In the genomic region with DNA sequence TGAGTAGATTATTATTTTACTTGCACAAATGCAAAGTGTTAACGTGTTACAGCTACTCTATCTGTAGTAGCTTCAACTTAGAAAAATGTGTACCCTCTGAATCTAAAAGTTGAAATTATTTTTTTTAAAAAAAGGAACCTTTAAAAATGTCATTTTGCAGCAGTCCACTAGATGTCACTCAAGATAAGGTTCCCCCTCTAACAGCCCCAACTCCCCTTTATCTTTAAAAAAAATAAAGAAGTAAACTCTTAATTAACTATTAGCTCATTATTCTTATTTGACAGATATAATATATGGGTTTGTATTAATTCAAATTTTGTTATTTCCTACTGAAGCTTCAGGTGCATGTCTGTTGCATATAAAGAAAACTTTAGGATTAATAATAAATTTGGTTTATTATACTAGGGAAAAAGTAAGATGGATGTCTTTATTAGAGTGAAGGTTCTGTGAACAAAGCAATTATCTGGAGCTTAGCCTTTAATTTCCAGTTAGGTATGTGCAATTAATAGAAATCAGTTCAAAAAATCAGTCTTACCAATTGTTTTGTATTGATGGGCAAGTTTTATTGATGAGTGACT, we compare ENCODE assay signal across 9 cellular contexts.
DNase-seq lines count a peak whose midpoint lies in the region; ATAC-seq and TF ChIP-seq lines count a peak whose summit lies in the region.
"Had no signal": no experiment of that assay in that cellular context is flagged by ENCODE, and none has a peak within 500 bp of the region (broad histone marks: within the 10 kb centered on the region; RNA-seq: fewer than 3 reads in every experiment).

No MANE protein-coding gene starts in this region.

- H3F3A ChIP-seq in neural cell (ENCODE audit: insufficient read depth, low read length, poor library complexity, severe bottlenecking), result no peaks in the 10 kb centered on the region

- peak; percentile 51 for TF ChIP-seq CTCF in GM06990 (IDR thresholded peaks at IDR 0.05; ENCODE audit: insufficient read depth, low read length, poor library complexity, severe bottlenecking)
- TF ChIP-seq CTCF in LNCAP (IDR thresholded peaks at IDR 0.05), result peak; percentile 62
- TF ChIP-seq CTCF in brain (conservative IDR thresholded peaks at IDR 0.05), result peak; percentile 54 to 66
- peak; percentile 66 for TF ChIP-seq CTCF in neural cell (IDR thresholded peaks at IDR 0.05; ENCODE audit: poor library complexity, severe bottlenecking)

- H3K36me3 ChIP-seq in GM06990 (ENCODE audit: control insufficient read depth, insufficient read depth, low read length) (no peaks in the 10 kb centered on the region), neural cell (ENCODE audit: insufficient read depth, low read length) (no peaks in the 10 kb centered on the region)

- no peaks in the 10 kb centered on the region for H3K4me1 Mint-ChIP-seq in brain
- H3K4me1 Mint-ChIP-seq: stimulated activated naive CD8-positive, alpha-beta T cell treated with anti-CD3 and anti-CD28 coated beads, Interleukin-15, amount 100 ng/mL, for 72 hours had no signal

- no peak for TF ChIP-seq EP300 in neural cell (conservative IDR thresholded peaks at IDR 0.05; ENCODE audit: poor library complexity, severe bottlenecking)

- H3K4me3 ChIP-seq in GM06990 (replicated peaks; ENCODE audit: low read depth, low read length) (no peak overlapping the region), neural cell (ENCODE audit: low read length) (no peak overlapping the region)

- TF ChIP-seq RAD21 in neural cell (conservative IDR thresholded peaks at IDR 0.05), result peak; percentile 63

- no peak overlapping the region for H3K27ac ChIP-seq in neural cell (ENCODE audit: low read length)
- H3K27ac ChIP-seq: parathyroid adenoma had no signal

- no peak overlapping the region for H2AFZ ChIP-seq in neural cell (ENCODE audit: low read depth, low read length)
- H2AFZ ChIP-seq: parathyroid adenoma had no signal

- H3K9me3 Mint-ChIP-seq in brain, result peaks cover 7 to 29% (median 22%) of the 10 kb centered on the region in 5 experiments

- no peak overlapping the region for H3K9ac ChIP-seq in neural cell (ENCODE audit: low read length)
- H3K9ac ChIP-seq: parathyroid adenoma had no signal

- H3K27me3 Mint-ChIP-seq in brain, result peaks cover 3% of the 10 kb centered on the region
- H3K27me3 Mint-ChIP-seq: stimulated activated naive CD8-positive, alpha-beta T cell treated with anti-CD3 and anti-CD28 coated beads, Interleukin-15, amount 100 ng/mL, for 72 hours had no signal

- H3K9me3 ChIP-seq in neural cell (ENCODE audit: low read length), result no peaks in the 10 kb centered on the region

- H4K20me1 ChIP-seq in neural cell (ENCODE audit: insufficient read depth), result no peaks in the 10 kb centered on the region

- ATAC-seq in GM21723 (IDR thresholded peaks at IDR 0.05; ENCODE audit: unreplicated experiment), result no peak
- ATAC-seq: stimulated activated naive CD8-positive, alpha-beta T cell treated with anti-CD3 and anti-CD28 coated beads, Interleukin-15, amount 100 ng/mL, for 72 hours had no signal

- H3K27me3 ChIP-seq in GM06990 (replicated peaks; ENCODE audit: control insufficient read depth, insufficient read depth, low read length), result no peaks in the 10 kb centered on the region
- no peaks in the 10 kb centered on the region for H3K27me3 ChIP-seq in neural cell (ENCODE audit: insufficient read depth, low read depth, low read length)

- no peak for DNase-seq in GM06990 (ENCODE audit: extremely low read depth, insufficient read length)
- no peak for DNase-seq in NCI-H1694 (lab: John Stamatoyannopoulos, UW)
- DNase-seq in ecto neural progenitor cell (ENCODE audit: low spot score), result no peak
- DNase-seq: stimulated activated naive CD8-positive, alpha-beta T cell treated with anti-CD3 and anti-CD28 coated beads, Interleukin-15, amount 100 ng/mL, for 72 hours had no signal

- no peaks in the 10 kb centered on the region for H3K9me2 ChIP-seq in neural cell (ENCODE audit: insufficient read depth, low read length)

- H3K4me3 Mint-ChIP-seq in brain, result no peak overlapping the region
- H3K4me3 Mint-ChIP-seq: stimulated activated naive CD8-positive, alpha-beta T cell treated with anti-CD3 and anti-CD28 coated beads, Interleukin-15, amount 100 ng/mL, for 72 hours had no signal

- H3K79me2 ChIP-seq in neural cell (replicated peaks; ENCODE audit: insufficient read depth, low read length), result no peaks in the 10 kb centered on the region
- H3K79me2 ChIP-seq: parathyroid adenoma had no signal

- no peaks in the 10 kb centered on the region for H3K36me3 Mint-ChIP-seq in brain

- no peak overlapping the region for H3K27ac Mint-ChIP-seq in brain
- H3K27ac Mint-ChIP-seq: stimulated activated naive CD8-positive, alpha-beta T cell treated with anti-CD3 and anti-CD28 coated beads, Interleukin-15, amount 100 ng/mL, for 72 hours had no signal

- no peak overlapping the region for H3K4me2 ChIP-seq in neural cell (ENCODE audit: low read length)

TF ChIP-seq in neural cell, 6 proteins besides CTCF, POLR2A, EP300 and RAD21:
- TF ChIP-seq MXI1 (conservative IDR thresholded peaks at IDR 0.05; ENCODE audit: poor library complexity, severe bottlenecking) (no peak), SMC3 (conservative IDR thresholded peaks at IDR 0.05; ENCODE audit: poor library complexity) (peak; percentile 63)
